8 cellular contexts compared by ENCODE assay signal in genomic region chr18:77115461-77115907, GRCh38. TPM values are rescaled to one million over a fixed set of nuclear protein-coding genes. Genes with fewer than 3 reads are reported as not detected.
DNase-seq lines count a peak whose midpoint lies in the region; ATAC-seq and TF ChIP-seq lines count a peak whose summit lies in the region.

No MANE protein-coding gene starts in this region.

- H3K79me2 ChIP-seq in parathyroid adenoma, result peaks cover 39% of the 10 kb centered on the region

- TF ChIP-seq POLR2A in GM18505 (IDR thresholded peaks at IDR 0.05; ENCODE audit: borderline replicate concordance, extremely low read depth, insufficient read depth, insufficient read length), result no peak

- H3K27me3 ChIP-seq in colonic mucosa (no peaks in the 10 kb centered on the region), parathyroid adenoma (ENCODE audit: control insufficient read depth, insufficient read depth, low read length) (no peaks in the 10 kb centered on the region)

- H3K36me3 ChIP-seq in colonic mucosa, result no peaks in the 10 kb centered on the region
- no peaks in the 10 kb centered on the region for H3K36me3 ChIP-seq in parathyroid adenoma (ENCODE audit: control insufficient read depth, insufficient read depth, low read length)

- ATAC-seq in GM18505 (IDR thresholded peaks at IDR 0.05; ENCODE audit: unreplicated experiment) (peak; percentile 9), GM18870 (IDR thresholded peaks at IDR 0.05; ENCODE audit: unreplicated experiment) (no peak), GM18520 (IDR thresholded peaks at IDR 0.05; ENCODE audit: unreplicated experiment) (no peak)

- peak; percentile 49 for DNase-seq in Jurkat, Clone E6-1 (ENCODE audit: low read depth, low spot score)
- DNase-seq in colonic mucosa (no peak), NCI-H748 treated with DMSO at 0.1 percent for 48 hours (lab: John Stamatoyannopoulos, UW) (no peak), DMS 273 treated with DMSO at 0.1 percent for 48 hours (lab: John Stamatoyannopoulos, UW) (no peak)

- H3K27ac ChIP-seq in colonic mucosa (peak overlapping the region; percentile 92), parathyroid adenoma (peak overlapping the region; percentile 96)

- no peak overlapping the region for H2AFZ ChIP-seq in parathyroid adenoma

- H3K9ac ChIP-seq in colonic mucosa (ENCODE audit: low read depth in 2 of 2, low read length in 2 of 2) (peak overlapping the region in 1 of 2 donors; percentile 66), parathyroid adenoma (no peak overlapping the region)

- intact Hi-C loops in colonic mucosa (cut with DNase I), result no loop called here

- H3K4me1 ChIP-seq in colonic mucosa, result peaks cover 11% of the 10 kb centered on the region
- peaks cover 78% of the 10 kb centered on the region for H3K4me1 ChIP-seq in parathyroid adenoma

- H3K9me3 ChIP-seq in colonic mucosa, result no peaks in the 10 kb centered on the region
- no peaks in the 10 kb centered on the region for H3K9me3 ChIP-seq in parathyroid adenoma (ENCODE audit: control insufficient read depth, low read length)

- no peak overlapping the region for H3K4me3 ChIP-seq in Jurkat, Clone E6-1 (ENCODE audit: low read length)
- H3K4me3 ChIP-seq in colonic mucosa (no peak overlapping the region), parathyroid adenoma (ENCODE audit: low read depth, low read length) (no peak overlapping the region)

- no peak for TF ChIP-seq CTCF in colonic mucosa (IDR thresholded peaks at IDR 0.05)
- TF ChIP-seq CTCF in parathyroid adenoma (IDR thresholded peaks at IDR 0.05), result peak; percentile 2

- peak overlapping the region; percentile 0 for H3K4me2 ChIP-seq in parathyroid adenoma (ENCODE audit: low read length)

RNA-seq across cellular contexts. Expression of gene MBP, which starts 17.1 kb away (rescaled TPM):
- 30.6 TPM for polyA plus RNA-seq in Jurkat, Clone E6-1 (2012; ENCODE audit: insufficient read depth, insufficient read length)
- total RNA-seq in colonic mucosa, result 10 to 100 TPM; 43.0 to 65.8 TPM
